Comparison of ENCODE assay signal across 11 cellular contexts in the genomic region with DNA sequence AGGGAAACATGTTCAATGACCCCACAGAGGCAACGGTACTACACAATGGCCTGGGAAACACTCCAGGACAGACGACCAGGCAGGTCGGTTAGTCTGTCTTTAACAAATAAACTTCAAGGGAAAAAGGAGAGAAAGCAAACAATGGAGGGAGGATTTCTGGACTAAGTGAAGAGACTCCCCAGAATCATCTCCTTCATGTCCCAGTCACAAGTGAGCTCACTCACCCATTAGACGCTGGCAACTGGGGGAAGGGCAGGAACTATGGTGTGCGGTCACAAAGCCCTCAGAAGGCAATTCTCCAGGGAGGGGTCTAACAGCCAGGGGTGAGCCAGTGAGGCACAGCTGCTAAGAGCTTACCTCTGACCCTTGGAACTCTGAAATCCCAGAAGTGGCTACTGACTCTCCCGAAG. TPM values are rescaled to one million over a fixed set of nuclear protein-coding genes. Genes with fewer than 3 reads are reported as not detected.
DNase-seq lines count a peak whose midpoint lies in the region; ATAC-seq lines count a peak whose summit lies in the region.
"Had no signal": no experiment of that assay in that cellular context is flagged by ENCODE, and none has a peak within 500 bp of the region (broad histone marks: within the 10 kb centered on the region; RNA-seq: fewer than 3 reads in every experiment).

No MANE protein-coding gene starts in this region.

- H3K9me2 ChIP-seq in Karpas-422 (replicated peaks; ENCODE audit: insufficient read depth, low read length): no peaks in the 10 kb centered on the region

- DNase-seq in NCI-H82 (lab: John Stamatoyannopoulos, UW) (peak; percentile 26), NCI-H82 treated with DMSO at 0.1 percent for 48 hours (lab: John Stamatoyannopoulos, UW; ENCODE audit: unreplicated experiment) (no peak), Karpas-422 (peak; percentile 93), fibroblast of peridontal ligament (ENCODE audit: extremely low read depth) (peak; percentile 16), sciatic nerve (ENCODE audit: low spot score) (no peak), NOMO-1 treated with dmso at 0.1 percent for 144 hours (lab: John Stamatoyannopoulos, UW; ENCODE audit: unreplicated experiment) (no peak), AG08395 (ENCODE audit: low spot score) (no peak)
- DNase-seq: Kasumi-1 had no signal

- H3K4me2 ChIP-seq in Karpas-422 (ENCODE audit: low read depth, low read length, poor library complexity, severe bottlenecking): peak overlapping the region; percentile 88

- peaks cover 26% of the 10 kb centered on the region; the same call in 1 of the 2 replicates for H3K36me3 ChIP-seq in Karpas-422 (ENCODE audit: insufficient read depth, low read length)

- no peaks in the 10 kb centered on the region for H3K9me3 ChIP-seq in Karpas-422 (ENCODE audit: low read length)

- H4K20me1 ChIP-seq in Karpas-422 (ENCODE audit: insufficient read depth, low read depth, low read length): no peaks in the 10 kb centered on the region

- peak overlapping the region; percentile 57 for H3K4me3 ChIP-seq in Karpas-422 (ENCODE audit: low read length)
- H3K4me3 ChIP-seq: skin epidermis had no signal

- peaks cover 79% of the 10 kb centered on the region for H3K4me1 ChIP-seq in Karpas-422 (ENCODE audit: low read length)

- intact Hi-C loops in sciatic nerve (cut with DNase I): no loop called here

- ATAC-seq in sciatic nerve (peak; percentile 46), HG02938 (IDR thresholded peaks at IDR 0.05; ENCODE audit: unreplicated experiment) (no peak)
- ATAC-seq: activated CD4-positive, CD25-positive, alpha-beta regulatory T cell treated with anti-CD3 and anti-CD28 coated beads, Interleukin-2, amount 50 U/mL, for 24 hours had no signal

- peak overlapping the region; percentile 75 for H3K9ac ChIP-seq in Karpas-422 (ENCODE audit: low read length)

- H3K79me2 ChIP-seq in Karpas-422 (ENCODE audit: low read length): peaks cover 88% of the 10 kb centered on the region

- peak overlapping the region; percentile 98 for H3K27ac ChIP-seq in Karpas-422 (ENCODE audit: low read length)

- H2AFZ ChIP-seq in Karpas-422 (ENCODE audit: low read length): no peak overlapping the region

- no peaks in the 10 kb centered on the region for H3K27me3 ChIP-seq in Karpas-422 (ENCODE audit: low read length)

RNA-seq across cellular contexts. Expression of a gene that starts 55.7 kb away (rescaled TPM):
- total RNA-seq in Karpas-422 (2014; rRNA removed; shearing (Covaris generic); ENCODE audit: low replicate concordance): 44.3 and 80.3 TPM in 2 replicates
- 77.3 TPM for total RNA-seq in sciatic nerve

RNA-seq across cellular contexts. Expression of a gene that starts 57.0 kb away (rescaled TPM):
- 65.7 and 93.7 TPM in 2 replicates for total RNA-seq in Karpas-422 (2014; rRNA removed; shearing (Covaris generic); ENCODE audit: low replicate concordance)
- 280 TPM for total RNA-seq in sciatic nerve

Comparison
In these comparisons a context has a peak if more than half of its experiments do, and no peak if none do; other contexts are left out.
1. DNase-seq: peak in NCI-H82 (single experiment), Karpas-422 (single experiment) and fibroblast of peridontal ligament (single experiment); none in NCI-H82 treated with DMSO at 0.1 percent for 48 hours (single experiment), sciatic nerve (single experiment), NOMO-1 treated with dmso at 0.1 percent for 144 hours (single experiment) and AG08395 (single experiment).